ENCODE assay signal across 21 cellular contexts in the genomic region with DNA sequence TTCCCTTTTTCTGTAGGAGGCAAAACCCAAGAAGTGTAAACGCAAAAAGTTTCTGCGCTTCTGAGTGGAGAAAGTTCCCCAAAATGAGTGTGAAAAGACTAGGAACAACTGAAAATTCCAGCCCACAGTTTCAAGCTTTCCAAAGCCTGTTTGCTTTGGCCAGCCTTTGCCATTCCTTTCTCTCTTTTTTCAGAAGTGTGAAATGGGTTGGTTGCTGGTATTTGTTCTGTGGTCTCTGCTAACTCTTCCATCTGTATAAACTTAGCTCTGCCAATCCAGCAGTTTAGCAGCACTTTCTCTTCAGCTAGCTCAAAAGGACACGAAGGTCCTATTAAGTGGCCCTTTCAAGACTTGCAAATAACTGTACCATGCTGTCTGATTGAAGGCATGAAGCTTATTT.
DNase-seq lines count a peak whose midpoint lies in the region; ATAC-seq, FAIRE-seq and TF ChIP-seq lines count a peak whose summit lies in the region.
"Had no signal": no experiment of that assay in that cellular context is flagged by ENCODE, and none has a peak within 500 bp of the region (broad histone marks: within the 10 kb centered on the region; RNA-seq: fewer than 3 reads in every experiment).

No MANE protein-coding gene starts in this region.

- no peak for FAIRE-seq in frontal cortex (lab: Jason Lieb, UNC)

- DNase-seq in GM23338 (ENCODE audit: low spot score): no peak
- DNase-seq in astrocyte of the hippocampus (ENCODE audit: low read depth, low spot score): peak; percentile 56
- peak in 1 of 3 donors; percentile 10 for DNase-seq in right cardiac atrium
- DNase-seq in smooth muscle cell (lab: John Stamatoyannopoulos, UW; ENCODE audit: unreplicated experiment): no peak
- no peak for DNase-seq in frontal cortex (ENCODE audit: low spot score in 2 of 2)
- DNase-seq in CD4-positive, alpha-beta T cell: no peak
- DNase-seq in T1000 (lab: John Stamatoyannopoulos, UW): no peak
- DNase-seq: activated CD8-positive, alpha-beta T cell treated with anti-CD3 and anti-CD28 coated beads for 36 hours; activated T-cell treated with anti-CD3 and anti-CD28 coated beads, Interleukin-2, amount 50 U/mL, for 48 hours; H9; immature natural killer cell; MM.1S; NCI-H2081; NCI-H526 treated with DMSO at 0.1 percent for 48 hours; sigmoid colon; SK-N-SH; stimulated activated CD4-positive, alpha-beta T cell treated with anti-CD3 and anti-CD28 coated beads, Interleukin-4, amount 100 ng/mL, for 24 hours; stimulated activated CD8-positive, alpha-beta memory T cell treated with anti-CD3 and anti-CD28 coated beads, Interleukin-4, amount 100 ng/mL, for 48 hours had no signal

- H3K9me3 ChIP-seq in right cardiac atrium (ENCODE audit: control insufficient read depth, low read length) (no peaks in the 10 kb centered on the region), smooth muscle cell (replicated peaks; ENCODE audit: low read depth) (no peaks in the 10 kb centered on the region)
- no peaks in the 10 kb centered on the region for H3K9me3 ChIP-seq in CD4-positive, alpha-beta T cell (ENCODE audit: control insufficient read depth, low read length)
- H3K9me3 ChIP-seq: sigmoid colon, SK-N-SH had no signal

- H3K9me2 ChIP-seq in GM23338 (ENCODE audit: insufficient read depth): peaks cover 3% of the 10 kb centered on the region; the same call in 1 of the 2 replicates
- H3K9me2 ChIP-seq: SK-N-SH had no signal

- POLR2A ChIA-PET in CD4-positive, alpha-beta T cell (lab: Charles Lee): no interaction called here

- no peaks in the 10 kb centered on the region for H3K79me2 ChIP-seq in GM23338 (replicated peaks; ENCODE audit: insufficient read depth)
- H3K79me2 ChIP-seq in smooth muscle cell (ENCODE audit: low read depth): no peaks in the 10 kb centered on the region

- H3K4me1 Mint-ChIP-seq in GM23338: no peaks in the 10 kb centered on the region; the same call in 1 of the 3 replicates
- no peaks in the 10 kb centered on the region for H3K4me1 Mint-ChIP-seq in CD4-positive, alpha-beta T cell (ENCODE audit: low read depth)
- H3K4me1 Mint-ChIP-seq: B cell, immature natural killer cell, mesothelial cell of epicardium had no signal

- H3K9ac ChIP-seq in smooth muscle cell (ENCODE audit: low read depth): no peak overlapping the region
- H3K9ac ChIP-seq: SK-N-SH had no signal

- H3K36me3 ChIP-seq in GM23338 (ENCODE audit: insufficient read depth) (no peaks in the 10 kb centered on the region), smooth muscle cell (ENCODE audit: low read depth) (no peaks in the 10 kb centered on the region)
- H3K36me3 ChIP-seq: sigmoid colon had no signal

- H3K4me3 ChIP-seq in GM23338 (no peak overlapping the region), right cardiac atrium (ENCODE audit: low read length) (no peak overlapping the region), smooth muscle cell (no peak overlapping the region)
- H3K4me3 ChIP-seq: sigmoid colon had no signal

- H3K27ac Mint-ChIP-seq in GM23338: 0 out of 2 replicates have a peak overlapping the region, but pooled peaks have one; percentile 48
- no peak overlapping the region for H3K27ac Mint-ChIP-seq in CD4-positive, alpha-beta T cell
- H3K27ac Mint-ChIP-seq: activated CD8-positive, alpha-beta T cell treated with anti-CD3 and anti-CD28 coated beads for 36 hours; B cell; H9; immature natural killer cell; mesothelial cell of epicardium had no signal

- 41% methylated on average over 3 of the region's 3 CpGs for WGBS in right cardiac atrium
- WGBS in smooth muscle cell (ENCODE audit: low lambda C conversion rate): 57% methylated on average over 3 of the region's 3 CpGs

- no peak overlapping the region for H3K4me2 ChIP-seq in GM23338
- H3K4me2 ChIP-seq in smooth muscle cell: peak overlapping the region; percentile 56
- H3K4me2 ChIP-seq: SK-N-SH had no signal

- H3K27ac ChIP-seq in GM23338 (ENCODE audit: low read depth) (no peak overlapping the region), right cardiac atrium (ENCODE audit: low read length) (peak overlapping the region; percentile 26), smooth muscle cell (ENCODE audit: low read depth) (peak overlapping the region; percentile 1)
- H3K27ac ChIP-seq in CD4-positive, alpha-beta T cell (ENCODE audit: low read depth, low read length): no peak overlapping the region
- H3K27ac ChIP-seq: sigmoid colon had no signal

- no peaks in the 10 kb centered on the region for H3K36me3 Mint-ChIP-seq in GM23338 (ENCODE audit: low read depth)
- H3K36me3 Mint-ChIP-seq in CD4-positive, alpha-beta T cell (ENCODE audit: low read depth): no peaks in the 10 kb centered on the region
- H3K36me3 Mint-ChIP-seq: immature natural killer cell, mesothelial cell of epicardium had no signal

- no peak overlapping the region for H3K4me3 Mint-ChIP-seq in GM23338
- H3K4me3 Mint-ChIP-seq in CD4-positive, alpha-beta T cell: no peak overlapping the region
- H3K4me3 Mint-ChIP-seq: activated CD8-positive, alpha-beta T cell treated with anti-CD3 and anti-CD28 coated beads for 36 hours; B cell; H9; immature natural killer cell; mesothelial cell of epicardium had no signal

- intact Hi-C loops in right cardiac atrium (cut with DNase I): no loop called here
- intact Hi-C loops in CD4-positive, alpha-beta T cell (cut with DNase I, micrococcal nuclease): no loop called here

- H4K20me1 ChIP-seq in GM23338 (replicated peaks; ENCODE audit: insufficient read depth) (no peaks in the 10 kb centered on the region), smooth muscle cell (ENCODE audit: low read depth) (no peaks in the 10 kb centered on the region)

- no peaks in the 10 kb centered on the region for H3F3A ChIP-seq in GM23338 (replicated peaks; ENCODE audit: low read depth)
- no peaks in the 10 kb centered on the region for H3F3A ChIP-seq in smooth muscle cell (ENCODE audit: low read depth)

- no peaks in the 10 kb centered on the region for H3K27me3 ChIP-seq in GM23338 (ENCODE audit: insufficient read depth)
- no peaks in the 10 kb centered on the region for H3K27me3 ChIP-seq in right cardiac atrium (ENCODE audit: control insufficient read depth, insufficient read depth)
- no peaks in the 10 kb centered on the region for H3K27me3 ChIP-seq in smooth muscle cell (ENCODE audit: low read depth)
- H3K27me3 ChIP-seq in CD4-positive, alpha-beta T cell (ENCODE audit: control insufficient read depth, insufficient read depth, low read length): no peaks in the 10 kb centered on the region
- H3K27me3 ChIP-seq: sigmoid colon had no signal

- H3K27me3 Mint-ChIP-seq in GM23338 (ENCODE audit: insufficient read depth, low read depth, poor library complexity): no peaks in the 10 kb centered on the region
- H3K27me3 Mint-ChIP-seq in CD4-positive, alpha-beta T cell: peaks cover 4% of the 10 kb centered on the region

- CTCF ChIA-PET in CD4-positive, alpha-beta T cell (lab: Charles Lee): no interaction called here

- ATAC-seq in GM23338 (no peak), right cardiac atrium (peak; percentile 60 to 92), HG02759 (IDR thresholded peaks at IDR 0.05; ENCODE audit: unreplicated experiment) (no peak)
- ATAC-seq in CD4-positive, alpha-beta T cell (ENCODE audit: poor library complexity): no peak
- ATAC-seq: activated CD8-positive, alpha-beta T cell treated with anti-CD3 and anti-CD28 coated beads for 36 hours had no signal

- H3K9me3 Mint-ChIP-seq in GM23338: no peaks in the 10 kb centered on the region
- H3K9me3 Mint-ChIP-seq in CD4-positive, alpha-beta T cell: no peaks in the 10 kb centered on the region
- H3K9me3 Mint-ChIP-seq: activated CD8-positive, alpha-beta T cell treated with anti-CD3 and anti-CD28 coated beads for 36 hours; H9; mesothelial cell of epicardium had no signal

- H2AFZ ChIP-seq in GM23338: peak overlapping the region; percentile 78; the same call in 1 of the 2 replicates
- peak overlapping the region; percentile 13 for H2AFZ ChIP-seq in smooth muscle cell (ENCODE audit: low read depth)

- TF ChIP-seq CTCF in GM23338 (conservative IDR thresholded peaks at IDR 0.05; ENCODE audit: low read depth in 2 of 2) (no peak), smooth muscle cell (IDR thresholded peaks at IDR 0.05; ENCODE audit: borderline replicate concordance, insufficient read depth, poor library complexity, severe bottlenecking) (no peak)
- no peak for TF ChIP-seq CTCF in CD4-positive, alpha-beta T cell (IDR thresholded peaks at IDR 0.05)

- 0 out of 2 replicates have a peak, but pooled peaks cover under 1% of the 10 kb centered on the region for H3K4me1 ChIP-seq in GM23338 (ENCODE audit: insufficient read depth)
- H3K4me1 ChIP-seq in right cardiac atrium (ENCODE audit: control insufficient read depth, insufficient read depth, low read length): peaks cover 2% of the 10 kb centered on the region
- peaks cover 9% of the 10 kb centered on the region for H3K4me1 ChIP-seq in smooth muscle cell (ENCODE audit: low read depth)
- H3K4me1 ChIP-seq: sigmoid colon had no signal

TF ChIP-seq in GM23338, 12 proteins besides CTCF, POLR2A, EP300 and RAD21 (continues in another document):
- TF ChIP-seq ZNF114 (CRISPR knock-in tag; IDR thresholded peaks at IDR 0.05): no peak
- no peak for TF ChIP-seq CREB1 (CRISPR knock-in tag; IDR thresholded peaks at IDR 0.05; ENCODE audit: low read depth)
- TF ChIP-seq, protein P1, sequence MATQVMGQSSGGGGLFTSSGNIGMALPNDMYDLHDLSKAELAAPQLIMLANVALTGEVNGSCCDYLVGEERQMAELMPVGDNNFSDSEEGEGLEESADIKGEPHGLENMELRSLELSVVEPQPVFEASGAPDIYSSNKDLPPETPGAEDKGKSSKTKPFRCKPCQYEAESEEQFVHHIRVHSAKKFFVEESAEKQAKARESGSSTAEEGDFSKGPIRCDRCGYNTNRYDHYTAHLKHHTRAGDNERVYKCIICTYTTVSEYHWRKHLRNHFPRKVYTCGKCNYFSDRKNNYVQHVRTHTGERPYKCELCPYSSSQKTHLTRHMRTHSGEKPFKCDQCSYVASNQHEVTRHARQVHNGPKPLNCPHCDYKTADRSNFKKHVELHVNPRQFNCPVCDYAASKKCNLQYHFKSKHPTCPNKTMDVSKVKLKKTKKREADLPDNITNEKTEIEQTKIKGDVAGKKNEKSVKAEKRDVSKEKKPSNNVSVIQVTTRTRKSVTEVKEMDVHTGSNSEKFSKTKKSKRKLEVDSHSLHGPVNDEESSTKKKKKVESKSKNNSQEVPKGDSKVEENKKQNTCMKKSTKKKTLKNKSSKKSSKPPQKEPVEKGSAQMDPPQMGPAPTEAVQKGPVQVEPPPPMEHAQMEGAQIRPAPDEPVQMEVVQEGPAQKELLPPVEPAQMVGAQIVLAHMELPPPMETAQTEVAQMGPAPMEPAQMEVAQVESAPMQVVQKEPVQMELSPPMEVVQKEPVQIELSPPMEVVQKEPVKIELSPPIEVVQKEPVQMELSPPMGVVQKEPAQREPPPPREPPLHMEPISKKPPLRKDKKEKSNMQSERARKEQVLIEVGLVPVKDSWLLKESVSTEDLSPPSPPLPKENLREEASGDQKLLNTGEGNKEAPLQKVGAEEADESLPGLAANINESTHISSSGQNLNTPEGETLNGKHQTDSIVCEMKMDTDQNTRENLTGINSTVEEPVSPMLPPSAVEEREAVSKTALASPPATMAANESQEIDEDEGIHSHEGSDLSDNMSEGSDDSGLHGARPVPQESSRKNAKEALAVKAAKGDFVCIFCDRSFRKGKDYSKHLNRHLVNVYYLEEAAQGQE (IDR thresholded peaks at IDR 0.05; ENCODE audit: unreplicated experiment): no peak
- TF ChIP-seq NANOG (IDR thresholded peaks at IDR 0.05; ENCODE audit: borderline replicate concordance): no peak

Comparison
In these comparisons a context has a peak if more than half of its experiments do, and no peak if none do; other contexts are left out.
1. ATAC-seq: peak in right cardiac atrium (2 of 2); none in GM23338 (single experiment), HG02759 (single experiment) and CD4-positive, alpha-beta T cell (single experiment).
2. H3K27ac ChIP-seq: peak in right cardiac atrium (single experiment) and smooth muscle cell (single experiment); none in GM23338 (single experiment) and CD4-positive, alpha-beta T cell (single experiment).